Comparison of ENCODE assay signal across 18 cellular contexts in genomic region chr14:22318951-22319350, GRCh38.
"Had no signal": no experiment of that assay in that cellular context is flagged by ENCODE, and none has a peak within 500 bp of the region (broad histone marks: within the 10 kb centered on the region; RNA-seq: fewer than 3 reads in every experiment).

No MANE protein-coding gene starts in this region.

- H3K36me3 Mint-ChIP-seq: mesothelial cell of epicardium; naive thymus-derived CD8-positive, alpha-beta T cell; neural progenitor cell; stimulated activated naive B cell treated with anti-CD40 and anti-IgM and Interleukin-4, amounts not matched to agents 10 μg/mL and 1 μg/mL and 100 μg/mL, for 72 hours had no signal

- H3K9me3 Mint-ChIP-seq: activated B cell treated with CpG ODN at 0.5 μM for 24 hours; activated naive CD8-positive, alpha-beta T cell treated with anti-CD3 and anti-CD28 coated beads, Interleukin-2, amount 50 U/mL, for 24 hours; mesothelial cell of epicardium; naive thymus-derived CD8-positive, alpha-beta T cell; neural progenitor cell; stimulated activated naive B cell treated with anti-CD40 and anti-IgM and Interleukin-4, amounts not matched to agents 10 μg/mL and 1 μg/mL and 100 μg/mL, for 72 hours had no signal

- H3K27ac Mint-ChIP-seq: activated B cell treated with CpG ODN at 0.5 μM for 24 hours; activated naive CD8-positive, alpha-beta T cell treated with anti-CD3 and anti-CD28 coated beads, Interleukin-2, amount 50 U/mL, for 24 hours; mesothelial cell of epicardium; neural progenitor cell; stimulated activated naive B cell treated with anti-CD40 and anti-IgM and Interleukin-4, amounts not matched to agents 10 μg/mL and 1 μg/mL and 100 μg/mL, for 72 hours had no signal

- H3K4me1 Mint-ChIP-seq: activated B cell treated with CpG ODN at 0.5 μM for 24 hours; activated naive CD8-positive, alpha-beta T cell treated with anti-CD3 and anti-CD28 coated beads, Interleukin-2, amount 50 U/mL, for 24 hours; naive thymus-derived CD8-positive, alpha-beta T cell had no signal

- H3K27me3 Mint-ChIP-seq: activated naive CD8-positive, alpha-beta T cell treated with anti-CD3 and anti-CD28 coated beads, Interleukin-2, amount 50 U/mL, for 24 hours; naive thymus-derived CD8-positive, alpha-beta T cell had no signal

- H3K4me3 Mint-ChIP-seq: activated B cell treated with CpG ODN at 0.5 μM for 24 hours; activated naive CD8-positive, alpha-beta T cell treated with anti-CD3 and anti-CD28 coated beads, Interleukin-2, amount 50 U/mL, for 24 hours; mesothelial cell of epicardium; neural progenitor cell; stimulated activated naive B cell treated with anti-CD40 and anti-IgM and Interleukin-4, amounts not matched to agents 10 μg/mL and 1 μg/mL and 100 μg/mL, for 72 hours had no signal

- DNase-seq: activated B cell treated with CpG ODN at 0.5 μM for 24 hours; activated CD4-positive, alpha-beta T cell treated with anti-CD3 and anti-CD28 coated beads, Interleukin-2, amount 50 U/mL, for 1 hour; activated effector memory CD4-positive, alpha-beta T cell treated with Interleukin-2 at 50 U/mL for 16 hours; activated naive CD8-positive, alpha-beta T cell treated with anti-CD3 and anti-CD28 coated beads, Interleukin-2, amount 50 U/mL, for 24 hours; cerebellar nuclear complex; esophagus squamous epithelium; gastrocnemius medialis; left ventricle myocardium inferior; naive thymus-derived CD8-positive, alpha-beta T cell; small intestine; stimulated activated CD4-positive, alpha-beta T cell treated with anti-CD3 and anti-CD28 coated beads, Interleukin-15, amount 100 ng/mL, for 24 hours; stimulated activated CD8-positive, alpha-beta memory T cell treated with anti-CD3 and anti-CD28 coated beads, Interleukin-4, amount 100 ng/mL, for 48 hours; stimulated activated naive B cell treated with anti-CD40 and anti-IgM and Interleukin-4, amounts not matched to agents 10 μg/mL and 1 μg/mL and 100 μg/mL, for 72 hours; T1000; testis; trophoblast cell had no signal
